Comparison of ENCODE assay signal across 11 cellular contexts in the genomic region with DNA sequence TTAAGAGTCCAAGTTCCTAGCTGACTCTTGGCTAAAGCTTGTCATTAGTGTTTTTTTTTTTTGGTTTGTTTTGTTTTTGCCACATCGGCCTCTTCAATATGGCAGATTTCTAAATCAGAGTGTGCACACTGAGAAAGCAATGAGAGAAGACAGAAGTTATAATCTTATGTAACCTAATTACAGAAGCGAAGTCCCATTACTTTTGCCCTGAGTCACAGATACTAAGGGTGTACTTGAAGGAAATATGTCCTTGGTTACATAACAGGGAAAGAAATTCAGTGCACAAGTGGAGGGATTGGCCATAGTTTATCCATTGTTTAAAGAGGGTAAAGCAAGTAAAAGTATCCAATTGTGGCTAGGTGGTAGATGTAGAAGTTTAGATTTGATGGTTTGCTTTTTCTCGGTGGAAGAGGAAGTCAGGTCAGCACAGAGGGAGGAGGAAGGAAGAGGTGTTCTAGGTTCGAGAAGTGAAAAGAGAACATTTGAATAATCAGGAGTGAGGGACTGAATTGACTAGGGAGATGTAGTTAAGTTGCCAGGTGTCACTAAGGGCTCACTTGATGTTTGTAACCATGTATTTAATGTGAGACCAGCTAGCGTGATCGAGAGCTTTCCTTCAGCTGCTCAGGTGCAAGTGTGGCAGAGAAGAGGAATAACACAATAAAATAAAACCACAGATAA. TPM values are rescaled to one million over a fixed set of nuclear protein-coding genes. Genes with fewer than 3 reads are reported as not detected.
A peak's percentile ranks its signal among the peaks of the same experiment; 100 is the strongest.
DNase-seq lines count a peak whose midpoint lies in the region; ATAC-seq and TF ChIP-seq lines count a peak whose summit lies in the region.
"Had no signal": no experiment of that assay in that cellular context is flagged by ENCODE, and none has a peak within 500 bp of the region (broad histone marks: within the 10 kb centered on the region; RNA-seq: fewer than 3 reads in every experiment).

No MANE protein-coding gene starts in this region.

- WGBS in gastroesophageal sphincter (ENCODE audit: low coverage in 1 of 2), 2 donors: 89 to 91% methylated on average over 5 to 6 of the region's 6 CpGs

- no peak for TF ChIP-seq CTCF in gastroesophageal sphincter (IDR thresholded peaks at IDR 0.05)

- no peaks in the 10 kb centered on the region for H3K27me3 ChIP-seq in gastroesophageal sphincter

- H3K27ac ChIP-seq in gastroesophageal sphincter: no peak overlapping the region

- no peak for TF ChIP-seq POLR2A in gastroesophageal sphincter (IDR thresholded peaks at IDR 0.05)

- TF ChIP-seq EP300 in gastroesophageal sphincter (IDR thresholded peaks at IDR 0.05): no peak

- peak; percentile 75 for ATAC-seq in GM18519 (IDR thresholded peaks at IDR 0.05; ENCODE audit: low FRiP score, unreplicated experiment)
- ATAC-seq in GM21447 (IDR thresholded peaks at IDR 0.05; ENCODE audit: unreplicated experiment): peak; percentile 91
- ATAC-seq in HG03175 (IDR thresholded peaks at IDR 0.05; ENCODE audit: unreplicated experiment): peak; percentile 96
- ATAC-seq in gastroesophageal sphincter: no peak

- H3K4me3 ChIP-seq in gastroesophageal sphincter: no peak overlapping the region

- peaks cover 0 to under 1% of the 10 kb centered on the region in 2 donors for H3K36me3 ChIP-seq in gastroesophageal sphincter

- H3K9me3 ChIP-seq in gastroesophageal sphincter: no peaks in the 10 kb centered on the region

- DNase-seq in iris pigment epithelial cell (ENCODE audit: low read depth) (peak; percentile 14), NCI-H2081 treated with DMSO at 0.1 percent for 48 hours (lab: John Stamatoyannopoulos, UW) (no peak), NCI-H1105 (lab: John Stamatoyannopoulos, UW) (no peak), HuH-7 (ENCODE audit: low spot score) (no peak)
- DNase-seq: DMS79 treated with DMSO at 0.1 percent for 48 hours, NCI-H1930, Right ventricle myocardium superior had no signal

- peaks cover 0 to 3% (median 0%) of the 10 kb centered on the region in 3 donors for H3K4me1 ChIP-seq in gastroesophageal sphincter

RNA-seq across cellular contexts. Expression of gene GTF2F2, which starts 12.2 kb away (rescaled TPM):
- 10 to 100 TPM; 15.3 to 19.6 (median 17.7) TPM for total RNA-seq in gastroesophageal sphincter
